ENCODE assay signal across 1 cellular context in the genomic region with DNA sequence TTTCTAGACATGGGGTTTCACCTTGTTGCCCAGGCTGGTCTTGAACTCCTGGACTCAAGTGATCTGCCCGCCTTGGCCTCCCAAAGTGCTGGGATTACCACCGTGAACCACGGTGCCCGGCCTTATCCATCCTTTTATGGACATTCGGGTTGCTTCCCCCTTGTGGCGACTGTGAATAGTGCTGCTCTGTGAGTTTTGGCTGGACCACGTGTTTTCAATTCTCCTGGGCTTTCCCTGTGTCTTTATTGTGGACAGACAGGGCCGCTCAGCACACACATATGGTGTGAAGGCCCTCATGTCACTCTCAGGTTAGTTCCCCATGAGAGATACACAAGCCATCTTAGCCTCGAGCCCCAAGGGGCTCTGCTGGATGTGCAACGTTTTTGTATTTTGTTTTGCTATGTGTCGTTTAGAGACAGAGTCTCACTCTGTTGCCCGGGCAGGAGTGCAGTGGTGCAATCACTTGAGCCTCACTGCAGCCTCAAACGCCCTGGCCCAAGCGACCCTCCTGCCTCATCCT.
TF ChIP-seq lines count a peak whose summit lies in the region.

No MANE protein-coding gene starts in this region.

TF ChIP-seq in HCT116, 20 proteins besides CTCF, POLR2A, EP300 and RAD21 (continued from another document):
- TF ChIP-seq, protein P1, sequence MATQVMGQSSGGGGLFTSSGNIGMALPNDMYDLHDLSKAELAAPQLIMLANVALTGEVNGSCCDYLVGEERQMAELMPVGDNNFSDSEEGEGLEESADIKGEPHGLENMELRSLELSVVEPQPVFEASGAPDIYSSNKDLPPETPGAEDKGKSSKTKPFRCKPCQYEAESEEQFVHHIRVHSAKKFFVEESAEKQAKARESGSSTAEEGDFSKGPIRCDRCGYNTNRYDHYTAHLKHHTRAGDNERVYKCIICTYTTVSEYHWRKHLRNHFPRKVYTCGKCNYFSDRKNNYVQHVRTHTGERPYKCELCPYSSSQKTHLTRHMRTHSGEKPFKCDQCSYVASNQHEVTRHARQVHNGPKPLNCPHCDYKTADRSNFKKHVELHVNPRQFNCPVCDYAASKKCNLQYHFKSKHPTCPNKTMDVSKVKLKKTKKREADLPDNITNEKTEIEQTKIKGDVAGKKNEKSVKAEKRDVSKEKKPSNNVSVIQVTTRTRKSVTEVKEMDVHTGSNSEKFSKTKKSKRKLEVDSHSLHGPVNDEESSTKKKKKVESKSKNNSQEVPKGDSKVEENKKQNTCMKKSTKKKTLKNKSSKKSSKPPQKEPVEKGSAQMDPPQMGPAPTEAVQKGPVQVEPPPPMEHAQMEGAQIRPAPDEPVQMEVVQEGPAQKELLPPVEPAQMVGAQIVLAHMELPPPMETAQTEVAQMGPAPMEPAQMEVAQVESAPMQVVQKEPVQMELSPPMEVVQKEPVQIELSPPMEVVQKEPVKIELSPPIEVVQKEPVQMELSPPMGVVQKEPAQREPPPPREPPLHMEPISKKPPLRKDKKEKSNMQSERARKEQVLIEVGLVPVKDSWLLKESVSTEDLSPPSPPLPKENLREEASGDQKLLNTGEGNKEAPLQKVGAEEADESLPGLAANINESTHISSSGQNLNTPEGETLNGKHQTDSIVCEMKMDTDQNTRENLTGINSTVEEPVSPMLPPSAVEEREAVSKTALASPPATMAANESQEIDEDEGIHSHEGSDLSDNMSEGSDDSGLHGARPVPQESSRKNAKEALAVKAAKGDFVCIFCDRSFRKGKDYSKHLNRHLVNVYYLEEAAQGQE (IDR thresholded peaks at IDR 0.05; ENCODE audit: low read depth): no peak
- 0 out of 2 replicates have a peak, but pooled peaks have one; percentile 29 for TF ChIP-seq CBX3 (IDR thresholded peaks at IDR 0.05; ENCODE audit: low read depth)
